Comparison of ENCODE assay signal across 27 cellular contexts in genomic region chr15:61103026-61103425, GRCh38.
"Had no signal": no experiment of that assay in that cellular context is flagged by ENCODE, and none has a peak within 500 bp of the region (broad histone marks: within the 10 kb centered on the region; RNA-seq: fewer than 3 reads in every experiment).

No MANE protein-coding gene starts in this region.

- H3K4me3 ChIP-seq: pancreas, prostate gland, right lobe of liver, sigmoid colon, stomach, thoracic aorta, thyroid gland, tibial nerve, upper lobe of left lung, uterus had no signal

- H3K27ac ChIP-seq: neutrophil, pancreas, prostate gland, right lobe of liver, sigmoid colon, stomach, thoracic aorta, thyroid gland, tibial nerve, upper lobe of left lung, uterus had no signal

- H3K4me1 Mint-ChIP-seq: naive thymus-derived CD8-positive, alpha-beta T cell; stimulated activated effector memory CD8-positive, alpha-beta T cell treated with anti-CD3 and anti-CD28 coated beads, Interleukin-12 subunit alpha, Interleukin-12 subunit beta, amount 100 ng/mL, for 72 hours; stimulated activated naive B cell treated with anti-CD40 and anti-IgM and Interleukin-4, amounts not matched to agents 10 μg/mL and 1 μg/mL and 100 μg/mL, for 72 hours had no signal

- H3K9me3 ChIP-seq: neutrophil, pancreas, prostate gland, right lobe of liver, sigmoid colon, stomach, thoracic aorta, thyroid gland, tibial nerve, upper lobe of left lung, uterus had no signal

- H3K27me3 ChIP-seq: neutrophil, pancreas, right lobe of liver, sigmoid colon, stomach, thyroid gland, tibial nerve, upper lobe of left lung, uterus had no signal

- H3K36me3 ChIP-seq: neutrophil, pancreas, prostate gland, right lobe of liver, sigmoid colon, stomach, thoracic aorta, thyroid gland, tibial nerve, upper lobe of left lung, uterus had no signal

- H3K36me3 Mint-ChIP-seq: natural killer cell treated with Interleukin-12 subunit alpha and Interleukin-12 subunit beta and Interleukin-15 and Interleukin-18, amount 100 ng/mL, for 72 hours; stimulated activated effector memory CD8-positive, alpha-beta T cell treated with anti-CD3 and anti-CD28 coated beads, Interleukin-12 subunit alpha, Interleukin-12 subunit beta, amount 100 ng/mL, for 72 hours; stimulated activated naive B cell treated with anti-CD40 and anti-IgM and Interleukin-4, amounts not matched to agents 10 μg/mL and 1 μg/mL and 100 μg/mL, for 72 hours had no signal

- FAIRE-seq: pancreas, small intestine had no signal

- H3K4me3 Mint-ChIP-seq: naive thymus-derived CD8-positive, alpha-beta T cell; natural killer cell treated with Interleukin-12 subunit alpha and Interleukin-12 subunit beta and Interleukin-15 and Interleukin-18, amount 100 ng/mL, for 72 hours; nephron progenitor cell; neural crest cell; stimulated activated effector memory CD8-positive, alpha-beta T cell treated with anti-CD3 and anti-CD28 coated beads, Interleukin-12 subunit alpha, Interleukin-12 subunit beta, amount 100 ng/mL, for 72 hours; stimulated activated naive B cell treated with anti-CD40 and anti-IgM and Interleukin-4, amounts not matched to agents 10 μg/mL and 1 μg/mL and 100 μg/mL, for 72 hours; stimulated activated naive CD8-positive, alpha-beta T cell treated with anti-CD3 and anti-CD28 coated beads, Interleukin-15, Interleukin-2, amounts not matched to agents 100 ng/mL and 50 ng/mL, for 24 hours had no signal

- DNase-seq: naive thymus-derived CD8-positive, alpha-beta T cell; nephron progenitor cell; nucleus accumbens; pancreas; retina; right lobe of liver; sigmoid colon; small intestine; stimulated activated CD4-positive, alpha-beta T cell treated with anti-CD3 and anti-CD28 coated beads, Interleukin-15, amount 100 ng/mL, for 24 hours; stimulated activated CD4-positive, alpha-beta T cell treated with anti-CD3 and anti-CD28 coated beads, Interleukin-2, amount 100 ng/mL, for 24 hours; stimulated activated CD4-positive, alpha-beta T cell treated with anti-CD3 and anti-CD28 coated beads, Interleukin-2, amount 100 ng/mL, for 48 hours; stimulated activated CD4-positive, alpha-beta T cell treated with anti-CD3 and anti-CD28 coated beads, Interleukin-4, amount 100 ng/mL, for 24 hours; stimulated activated naive B cell treated with anti-CD40 and anti-IgM and Interleukin-4, amounts not matched to agents 10 μg/mL and 1 μg/mL and 100 μg/mL, for 72 hours; stimulated activated naive CD4-positive, alpha-beta T cell treated with Interleukin-2 at 50 U/mL for 16 hours; stomach; thyroid gland; trophoblast cell; upper lobe of left lung; uterus had no signal

- H3K27ac Mint-ChIP-seq: natural killer cell treated with Interleukin-12 subunit alpha and Interleukin-12 subunit beta and Interleukin-15 and Interleukin-18, amount 100 ng/mL, for 72 hours; stimulated activated effector memory CD8-positive, alpha-beta T cell treated with anti-CD3 and anti-CD28 coated beads, Interleukin-12 subunit alpha, Interleukin-12 subunit beta, amount 100 ng/mL, for 72 hours; stimulated activated naive B cell treated with anti-CD40 and anti-IgM and Interleukin-4, amounts not matched to agents 10 μg/mL and 1 μg/mL and 100 μg/mL, for 72 hours; stimulated activated naive CD8-positive, alpha-beta T cell treated with anti-CD3 and anti-CD28 coated beads, Interleukin-15, Interleukin-2, amounts not matched to agents 100 ng/mL and 50 ng/mL, for 24 hours had no signal

- ATAC-seq: naive thymus-derived CD8-positive, alpha-beta T cell; natural killer cell treated with Interleukin-12 subunit alpha and Interleukin-12 subunit beta and Interleukin-15 and Interleukin-18, amount 100 ng/mL, for 72 hours; pancreas; stimulated activated effector memory CD8-positive, alpha-beta T cell treated with anti-CD3 and anti-CD28 coated beads, Interleukin-12 subunit alpha, Interleukin-12 subunit beta, amount 100 ng/mL, for 72 hours; stimulated activated naive B cell treated with anti-CD40 and anti-IgM and Interleukin-4, amounts not matched to agents 10 μg/mL and 1 μg/mL and 100 μg/mL, for 72 hours had no signal

- H3K4me1 ChIP-seq: pancreas, prostate gland, right lobe of liver, sigmoid colon, thyroid gland, upper lobe of left lung, uterus had no signal
